ENCODE assay signal across 9 cellular contexts in genomic region chr6:116564921-116565872, GRCh38. TPM values are rescaled to one million over a fixed set of nuclear protein-coding genes. Genes with fewer than 3 reads are reported as not detected.
DNase-seq lines count a peak whose midpoint lies in the region; ATAC-seq and TF ChIP-seq lines count a peak whose summit lies in the region.
"Had no signal": no experiment of that assay in that cellular context is flagged by ENCODE, and none has a peak within 500 bp of the region (broad histone marks: within the 10 kb centered on the region; RNA-seq: fewer than 3 reads in every experiment).

No MANE protein-coding gene starts in this region.

- no peak for DNase-seq in T-helper 17 cell
- DNase-seq in fibroblast of lung (ENCODE audit: low read depth in 2 of 2), result peak in 1 of 2 donors; percentile 56
- peak; percentile 23 to 61 for DNase-seq in psoas muscle
- DNase-seq in RKO (ENCODE audit: low spot score), result no peak
- no peak for DNase-seq in Caco-2
- DNase-seq in AG08395 (ENCODE audit: low spot score), result no peak
- DNase-seq: NCI-H146 had no signal

- H3K4me3 Mint-ChIP-seq in T-helper 17 cell (no peak overlapping the region), Caco-2 (ENCODE audit: unreplicated experiment) (no peak overlapping the region)

- H3K79me2 ChIP-seq in DOHH2 (ENCODE audit: control insufficient read depth, low read length), result peaks cover 9% of the 10 kb centered on the region
- peaks cover 1% of the 10 kb centered on the region for H3K79me2 ChIP-seq in fibroblast of lung (ENCODE audit: control insufficient read depth, insufficient read depth, low read length)

- H2AFZ ChIP-seq in fibroblast of lung (ENCODE audit: low read length), result peak overlapping the region; percentile 65

- no peak overlapping the region for H3K9ac ChIP-seq in fibroblast of lung (ENCODE audit: insufficient read depth, low read length)

- intact Hi-C loops in psoas muscle (cut with DNase I) (loop anchor here in 1 of 2 donors (2.0 kb wide), 1 partner anchor 286 kb away; the partner anchor contains the start of gene TSPYL1), Caco-2 (cut with micrococcal nuclease; ENCODE audit: unreplicated experiment) (loop anchor here (5.0 kb wide), 1 partner anchor 348 kb away; no protein-coding TSS in a partner anchor)

- H3F3A ChIP-seq in DOHH2 (ENCODE audit: control insufficient read depth, insufficient read depth), result no peaks in the 10 kb centered on the region; the same call in 1 of the 2 replicates

- no peaks in the 10 kb centered on the region for H3K9me3 Mint-ChIP-seq in Caco-2 (ENCODE audit: unreplicated experiment)

- no peak overlapping the region for H3K27ac ChIP-seq in DOHH2 (ENCODE audit: low read depth, low read length)
- H3K27ac ChIP-seq in fibroblast of lung (ENCODE audit: insufficient read depth, low read length), result no peak overlapping the region
- H3K27ac ChIP-seq in psoas muscle, result peak overlapping the region; percentile 34

- no TSS peak for BruUV-seq in Caco-2 (replicated peaks; lab: Mats Ljungman, UMichigan)

- no peaks in the 10 kb centered on the region for H3K9me3 ChIP-seq in DOHH2 (ENCODE audit: control insufficient read depth, insufficient read depth, low read length)
- no peaks in the 10 kb centered on the region for H3K9me3 ChIP-seq in T-helper 17 cell (ENCODE audit: control insufficient read depth, low read length, poor library complexity, severe bottlenecking)
- H3K9me3 ChIP-seq in fibroblast of lung (ENCODE audit: control insufficient read depth, insufficient read depth, low read depth, low read length), result no peaks in the 10 kb centered on the region
- H3K9me3 ChIP-seq in psoas muscle, result no peaks in the 10 kb centered on the region
- H3K9me3 ChIP-seq in Caco-2, result no peaks in the 10 kb centered on the region

- 0 out of 2 replicates have a peak overlapping the region, but pooled peaks have one; percentile 11 for H3K4me3 ChIP-seq in DOHH2 (ENCODE audit: low read length)
- peak overlapping the region in 1 of 4 experiments; percentile 32 for H3K4me3 ChIP-seq in fibroblast of lung (replicated peaks in 1 of 4; ENCODE audit: control extremely low read depth in 1 of 4, insufficient read depth in 1 of 4, low read depth in 3 of 4, low read length in 4 of 4)
- peak overlapping the region; percentile 63 for H3K4me3 ChIP-seq in psoas muscle
- no peak overlapping the region for H3K4me3 ChIP-seq in Caco-2 (ENCODE audit: low read depth, low read length)

- TF ChIP-seq CTCF in DOHH2 (IDR thresholded peaks at IDR 0.05; ENCODE audit: low read depth, low read length, poor library complexity, severe bottlenecking) (no peak), fibroblast of lung (conservative IDR thresholded peaks at IDR 0.05 in 1 of 2, IDR thresholded peaks at IDR 0.05 in 1 of 2; ENCODE audit: low read depth in 1 of 2, low read length in 2 of 2) (no peak), psoas muscle (IDR thresholded peaks at IDR 0.05) (no peak), Caco-2 (IDR thresholded peaks at IDR 0.05; ENCODE audit: insufficient read depth in 1 of 2, low read depth in 1 of 2, low read length in 1 of 2, severe bottlenecking in 1 of 2, unreplicated experiment in 1 of 2) (no peak)

- POLR2A ChIA-PET in Caco-2 (lab: Charles Lee), result no interaction called here

- H4K20me1 ChIP-seq in DOHH2 (ENCODE audit: control insufficient read depth, insufficient read depth, low read depth, low read length) (no peaks in the 10 kb centered on the region), fibroblast of lung (ENCODE audit: control insufficient read depth, extremely low read depth, insufficient read depth, low read length) (no peaks in the 10 kb centered on the region)

- H3K4me2 ChIP-seq in DOHH2 (ENCODE audit: low read length) (peak overlapping the region; percentile 38), fibroblast of lung (ENCODE audit: extremely low read depth, insufficient read depth, low read length) (peak overlapping the region; percentile 63)

- peaks cover 25% of the 10 kb centered on the region for H3K27me3 ChIP-seq in DOHH2 (ENCODE audit: control insufficient read depth, low read length)
- no peaks in the 10 kb centered on the region for H3K27me3 ChIP-seq in fibroblast of lung (ENCODE audit: control insufficient read depth, insufficient read depth, low read length)
- H3K27me3 ChIP-seq in psoas muscle (ENCODE audit: insufficient read depth in 3 of 3, low read length in 2 of 3), result no peaks in the 10 kb centered on the region
- H3K27me3 ChIP-seq in Caco-2 (replicated peaks; ENCODE audit: control insufficient read depth, insufficient read depth, low read length), result no peaks in the 10 kb centered on the region

- 35 to 46% (median 39%) methylated on average over 42 of the region's 42 CpGs for WGBS in psoas muscle, 3 donors

- H3K27me3 Mint-ChIP-seq in T-helper 17 cell (peaks cover 37% of the 10 kb centered on the region), Caco-2 (ENCODE audit: insufficient read depth, unreplicated experiment) (no peaks in the 10 kb centered on the region)

- ATAC-seq in T-helper 17 cell (peak; percentile 44), psoas muscle (peak; percentile 65 to 81 (median 78)), HG02798 (IDR thresholded peaks at IDR 0.05; ENCODE audit: poor library complexity, unreplicated experiment) (no peak)

- no peaks in the 10 kb centered on the region for H3K36me3 ChIP-seq in DOHH2 (ENCODE audit: control insufficient read depth, low read length)
- no peaks in the 10 kb centered on the region for H3K36me3 ChIP-seq in fibroblast of lung (ENCODE audit: control insufficient read depth, insufficient read depth, low read length)
- H3K36me3 ChIP-seq in psoas muscle (ENCODE audit: insufficient read depth in 1 of 2, low read depth in 1 of 2), result no peaks in the 10 kb centered on the region
- no peaks in the 10 kb centered on the region for H3K36me3 ChIP-seq in Caco-2 (ENCODE audit: control insufficient read depth, insufficient read depth, low read length)

- peaks cover 21% of the 10 kb centered on the region for H3K4me1 ChIP-seq in DOHH2 (ENCODE audit: control insufficient read depth, low read length)
- H3K4me1 ChIP-seq in fibroblast of lung (ENCODE audit: control insufficient read depth, extremely low read depth, insufficient read depth, low read length), result no peaks in the 10 kb centered on the region
- peaks cover 6% of the 10 kb centered on the region for H3K4me1 ChIP-seq in psoas muscle
- peaks cover 15% of the 10 kb centered on the region for H3K4me1 ChIP-seq in Caco-2

- no peak overlapping the region for H3K27ac Mint-ChIP-seq in T-helper 17 cell
- no peak overlapping the region for H3K27ac Mint-ChIP-seq in Caco-2 (ENCODE audit: unreplicated experiment)

- CTCF ChIA-PET in Caco-2 (lab: Charles Lee), result interaction anchor here (0.7 kb wide), 1 partner anchor 278 kb away, joined by 3 read pairs; no protein-coding TSS in a partner anchor

- no peaks in the 10 kb centered on the region for H3K9me2 ChIP-seq in DOHH2 (replicated peaks; ENCODE audit: control insufficient read depth, low read length)

- H3K4me1 Mint-ChIP-seq in T-helper 17 cell (peaks cover 5% of the 10 kb centered on the region), Caco-2 (ENCODE audit: low read depth, unreplicated experiment) (peaks cover 20% of the 10 kb centered on the region)

- H3K36me3 Mint-ChIP-seq in T-helper 17 cell (ENCODE audit: low read depth) (no peaks in the 10 kb centered on the region), Caco-2 (ENCODE audit: insufficient read depth, unreplicated experiment) (peaks cover 5% of the 10 kb centered on the region)

RNA-seq across cellular contexts. Expression of gene RWDD1, which starts 6.1 kb away (rescaled TPM):
- 10 to 100 TPM; 44.0 to 48.2 TPM for total RNA-seq in T-helper 17 cell
- 21.1 and 22.8 TPM in 2 replicates for total RNA-seq in fibroblast of lung
- polyA plus RNA-seq in fibroblast of lung, result 53.8 and 60.3 TPM in 2 replicates
- 57.1 and 59.5 TPM in 2 replicates for polyA plus RNA-seq in fibroblast of lung (2012)
- 5.6 and 7.7 TPM in 2 replicates for polyA minus RNA-seq in fibroblast of lung (ENCODE audit: low replicate concordance)
- 10 to 100 TPM; 49.5 to 71.4 (median 69.3) TPM for total RNA-seq in psoas muscle
- polyA plus RNA-seq in psoas muscle, result 100 to 1,000 TPM in 1 of 3 donors, 10 to 100 TPM in 2; 72.0 to 153 (median 86.5) TPM
- 35.0 and 37.9 TPM in 2 replicates for total RNA-seq in Caco-2 (2022)

RNA-seq across cellular contexts. Expression of gene CALHM4, which starts 11.6 kb away (rescaled TPM):
- total RNA-seq in T-helper 17 cell, result not detected
- not detected in 2 replicates for total RNA-seq in fibroblast of lung
- not detected in 2 replicates for polyA plus RNA-seq in fibroblast of lung
- polyA plus RNA-seq in fibroblast of lung (2012), result not detected in 2 replicates
- polyA minus RNA-seq in fibroblast of lung (ENCODE audit: low replicate concordance), result not detected in 2 replicates
- 1 to 10 TPM in 1 of 4 donors, under 1 TPM in 2, not detected in 1; 0.27 to 1.2 (median 0.34) TPM for total RNA-seq in psoas muscle
- under 1 TPM in 2 of 3 donors, not detected in 1; 0.07 to 0.86 TPM for polyA plus RNA-seq in psoas muscle
- total RNA-seq in Caco-2 (2022), result 1.8 and 3.4 TPM in 2 replicates

RNA-seq across cellular contexts. Expression of gene TRAPPC3L, which starts 19.7 kb away (rescaled TPM):
- 1 to 10 TPM in 1 of 2 donors, not detected in 1; 3.5 TPM for total RNA-seq in T-helper 17 cell
- under 0.01 TPM in 2 replicates for total RNA-seq in fibroblast of lung
- 0.02 and 0.05 TPM in 2 replicates for polyA plus RNA-seq in fibroblast of lung
- polyA plus RNA-seq in fibroblast of lung (2012), result not detected in 2 replicates
- polyA minus RNA-seq in fibroblast of lung (ENCODE audit: low replicate concordance), result not detected in 2 replicates
- total RNA-seq in psoas muscle, result not detected
- under 1 TPM; 0.03 to 0.16 (median 0.06) TPM for polyA plus RNA-seq in psoas muscle
- total RNA-seq in Caco-2 (2022), result not detected in 2 replicates

RNA-seq across cellular contexts. Expression of gene RSPH4A, which starts 51.1 kb away (rescaled TPM):
- under 1 TPM; 0.60 to 0.67 TPM for total RNA-seq in T-helper 17 cell
- total RNA-seq in fibroblast of lung, result under 0.01 and 0.17 TPM in 2 replicates
- 0.14 and 0.18 TPM in 2 replicates for polyA plus RNA-seq in fibroblast of lung
- 0.07 and 0.19 TPM in 2 replicates for polyA plus RNA-seq in fibroblast of lung (2012)
- not detected in 2 replicates for polyA minus RNA-seq in fibroblast of lung (ENCODE audit: low replicate concordance)
- total RNA-seq in psoas muscle, result under 1 TPM in 3 of 4 donors, not detected in 1; 0.21 to 0.71 (median 0.38) TPM
- polyA plus RNA-seq in psoas muscle, result under 1 TPM; 0.13 to 0.22 (median 0.14) TPM
- 0.20 and 0.23 TPM in 2 replicates for total RNA-seq in Caco-2 (2022)

RNA-seq across cellular contexts. Expression of gene CALHM5, which starts 53.8 kb away (rescaled TPM):
- under 1 TPM in 1 of 2 donors, not detected in 1; 0.65 TPM for total RNA-seq in T-helper 17 cell
- 4.1 and 4.4 TPM in 2 replicates for total RNA-seq in fibroblast of lung
- polyA plus RNA-seq in fibroblast of lung, result 3.2 and 8.3 TPM in 2 replicates
- polyA plus RNA-seq in fibroblast of lung (2012), result 2.7 and 6.4 TPM in 2 replicates
- polyA minus RNA-seq in fibroblast of lung (ENCODE audit: low replicate concordance), result 3.1 and 3.9 TPM in 2 replicates
- 1 to 10 TPM in 1 of 4 donors, under 1 TPM in 3; 0.58 to 1.2 (median 0.82) TPM for total RNA-seq in psoas muscle
- under 1 TPM; 0.52 to 0.82 (median 0.73) TPM for polyA plus RNA-seq in psoas muscle
- 1.1 and 1.3 TPM in 2 replicates for total RNA-seq in Caco-2 (2022)

Comparison
In these comparisons a context has a peak if more than half of its experiments do, and no peak if none do; other contexts are left out.
1. DNase-seq: peak in psoas muscle (2 of 2); none in T-helper 17 cell (0 of 3), RKO (single experiment), Caco-2 (0 of 2) and AG08395 (single experiment).